8 cellular contexts compared by ENCODE assay signal in genomic region chr17:58351182-58351581, GRCh38. TPM values are rescaled to one million over a fixed set of nuclear protein-coding genes. Genes with fewer than 3 reads are reported as not detected.
DNase-seq lines count a peak whose midpoint lies in the region; ATAC-seq and TF ChIP-seq lines count a peak whose summit lies in the region.

No MANE protein-coding gene starts in this region.

- peak overlapping the region; percentile 85 for H3K27ac ChIP-seq in CD4-positive, alpha-beta T cell (ENCODE audit: low read depth, low read length)
- H3K27ac ChIP-seq in endodermal cell (ENCODE audit: low read depth, low read length) (no peak overlapping the region), neuronal stem cell (replicated peaks; ENCODE audit: low read length) (no peak overlapping the region)

- peak overlapping the region; percentile 98 for H3K27ac Mint-ChIP-seq in CD4-positive, alpha-beta T cell
- peak overlapping the region; percentile 99 for H3K27ac Mint-ChIP-seq in endodermal cell

- H3K4ac ChIP-seq in neuronal stem cell (ENCODE audit: low read length) = no peak overlapping the region

- H3K27me3 Mint-ChIP-seq in CD4-positive, alpha-beta T cell = no peaks in the 10 kb centered on the region
- H3K27me3 Mint-ChIP-seq in endodermal cell (ENCODE audit: insufficient read depth) = no peaks in the 10 kb centered on the region

- H3K79me1 ChIP-seq in neuronal stem cell (ENCODE audit: low read depth, low read length) = peaks cover 6% of the 10 kb centered on the region

- no peak overlapping the region for H2AFZ ChIP-seq in neuronal stem cell (ENCODE audit: low read length)

- no peak for DNase-seq in CD4-positive, alpha-beta T cell
- no peak for DNase-seq in NT2/D1 (ENCODE audit: low read depth, low spot score)
- DNase-seq in endodermal cell = no peak
- no peak for DNase-seq in neuronal stem cell (ENCODE audit: low spot score)
- no peak for DNase-seq in SK-N-DZ (ENCODE audit: low spot score)
- DNase-seq in GDM1 (lab: John Stamatoyannopoulos, UW) = no peak
- no peak for DNase-seq in SIG-M5 (lab: John Stamatoyannopoulos, UW)

- no peak overlapping the region for H4K8ac ChIP-seq in neuronal stem cell (ENCODE audit: low read depth, low read length)

- H3K36me3 ChIP-seq in NT2/D1 (ENCODE audit: insufficient read depth, insufficient read length, low read length) (peaks cover 67% of the 10 kb centered on the region), endodermal cell (ENCODE audit: control insufficient read depth, insufficient read depth, low read length) (peaks cover 38% of the 10 kb centered on the region), neuronal stem cell (replicated peaks in 1 of 2; ENCODE audit: control insufficient read depth in 2 of 2, insufficient read depth in 2 of 2, low read length in 2 of 2) (peaks cover 22 to 43% of the 10 kb centered on the region in 2 donors)

- no peak overlapping the region for H3K18ac ChIP-seq in neuronal stem cell (ENCODE audit: low read length)

- no peak for ATAC-seq in CD4-positive, alpha-beta T cell (ENCODE audit: poor library complexity)
- ATAC-seq in GM21423 (IDR thresholded peaks at IDR 0.05; ENCODE audit: unreplicated experiment) = no peak

- no peak overlapping the region for H2BK5ac ChIP-seq in neuronal stem cell (ENCODE audit: low read length)

- CTCF ChIA-PET in CD4-positive, alpha-beta T cell (lab: Charles Lee) = interaction anchor here (0.7 to 5.3 kb wide), 8 partner anchors 10 to 360 kb away, joined by 3 to 47 read pairs (median 6); partner anchors contain the start of genes RNF43 and TSPOAP1

- H3K4me3 ChIP-seq in NT2/D1 (ENCODE audit: insufficient read length, low read depth) (peak overlapping the region; percentile 99), endodermal cell (ENCODE audit: low read length) (peak overlapping the region; percentile 88), neuronal stem cell (ENCODE audit: low read length in 2 of 2) (peak overlapping the region; percentile 90 to 95)

- no peak overlapping the region for H3K14ac ChIP-seq in neuronal stem cell (ENCODE audit: low read length)

- no peaks in the 10 kb centered on the region for H3K9me3 Mint-ChIP-seq in CD4-positive, alpha-beta T cell
- no peaks in the 10 kb centered on the region for H3K9me3 Mint-ChIP-seq in endodermal cell

- no peak overlapping the region for H4K91ac ChIP-seq in neuronal stem cell (ENCODE audit: low read depth, low read length, poor library complexity)

- H2BK120ac ChIP-seq in neuronal stem cell (ENCODE audit: low read depth, low read length) = no peak overlapping the region

- no peaks in the 10 kb centered on the region for H3K27me3 ChIP-seq in CD4-positive, alpha-beta T cell (ENCODE audit: control insufficient read depth, insufficient read depth, low read length)
- H3K27me3 ChIP-seq in NT2/D1 (ENCODE audit: insufficient read depth, insufficient read length) = no peaks in the 10 kb centered on the region
- H3K27me3 ChIP-seq in endodermal cell (ENCODE audit: control insufficient read depth, insufficient read depth, low read length, poor library complexity, severe bottlenecking) = no peaks in the 10 kb centered on the region
- no peaks in the 10 kb centered on the region for H3K27me3 ChIP-seq in neuronal stem cell (ENCODE audit: control insufficient read depth in 3 of 3, insufficient read depth in 3 of 3, low read depth in 1 of 3, low read length in 3 of 3)

- H3K9ac ChIP-seq in NT2/D1 (ENCODE audit: insufficient read length, low read depth) = peak overlapping the region; percentile 97
- peak overlapping the region; percentile 79 for H3K9ac ChIP-seq in endodermal cell (ENCODE audit: extremely low read depth, low read length, poor library complexity, severe bottlenecking)
- H3K9ac ChIP-seq in neuronal stem cell (ENCODE audit: low read depth, low read length, poor library complexity) = no peak overlapping the region

- 20 to 72% methylated on average over 1 to 3 of the region's 4 CpGs for WGBS in endodermal cell (ENCODE audit: insufficient coverage in 1 of 2, insufficient read length in 1 of 2), 2 experiments
- WGBS in neuronal stem cell (ENCODE audit: extremely low coverage in 2 of 2, insufficient read length in 2 of 2, insufficient replicate concordance in 1 of 2), 2 donors = no CpG with 5 or more reads among the region's 4 CpGs

- no peak overlapping the region for H3K23ac ChIP-seq in neuronal stem cell (ENCODE audit: low read depth, low read length, poor library complexity)

- H2BK15ac ChIP-seq in neuronal stem cell (ENCODE audit: low read length) = no peak overlapping the region

- TF ChIP-seq CTCF in CD4-positive, alpha-beta T cell (IDR thresholded peaks at IDR 0.05) = no peak
- no peak for TF ChIP-seq CTCF in endodermal cell (conservative IDR thresholded peaks at IDR 0.05)

- intact Hi-C loops in CD4-positive, alpha-beta T cell (cut with DNase I, micrococcal nuclease) = loop anchor here in 1 of 2 experiments (5.0 kb wide), 1 partner anchor 364 kb away; the partner anchor contains the start of gene VEZF1

- POLR2A ChIA-PET in CD4-positive, alpha-beta T cell (lab: Charles Lee) = interaction anchor here (0.6 to 16.0 kb wide), 7 partner anchors 14 to 1543 kb away, joined by 3 to 508 read pairs (median 51); partner anchors contain the start of genes RNF43 and TSPOAP1

- H3K9me3 ChIP-seq in CD4-positive, alpha-beta T cell (ENCODE audit: control insufficient read depth, low read length) = no peaks in the 10 kb centered on the region
- H3K9me3 ChIP-seq in NT2/D1 (ENCODE audit: insufficient read depth, low read length) (no peaks in the 10 kb centered on the region), endodermal cell (ENCODE audit: control insufficient read depth, low read length) (no peaks in the 10 kb centered on the region), neuronal stem cell (replicated peaks in 1 of 2; ENCODE audit: control insufficient read depth in 2 of 2, insufficient read depth in 1 of 2, low read depth in 1 of 2, low read length in 2 of 2) (no peaks in the 10 kb centered on the region)

- H3K4me2 ChIP-seq in neuronal stem cell (ENCODE audit: insufficient read depth, low read length, poor library complexity, severe bottlenecking) = peak overlapping the region; percentile 94

- no peak overlapping the region for H2BK12ac ChIP-seq in neuronal stem cell (ENCODE audit: low read length)

- no peak overlapping the region for H2AK5ac ChIP-seq in neuronal stem cell (ENCODE audit: low read depth, low read length)

- peak overlapping the region; percentile 99 for H3K4me3 Mint-ChIP-seq in CD4-positive, alpha-beta T cell
- H3K4me3 Mint-ChIP-seq in endodermal cell = peak overlapping the region; percentile 99

- H3K4me1 Mint-ChIP-seq in CD4-positive, alpha-beta T cell (ENCODE audit: low read depth) = peaks cover 67% of the 10 kb centered on the region
- H3K4me1 Mint-ChIP-seq in endodermal cell = peaks cover 8% of the 10 kb centered on the region

- H3K36me3 Mint-ChIP-seq in CD4-positive, alpha-beta T cell (ENCODE audit: low read depth) = peaks cover 64% of the 10 kb centered on the region
- H3K36me3 Mint-ChIP-seq in endodermal cell (ENCODE audit: low read depth) = peaks cover 40% of the 10 kb centered on the region

- H3K4me1 ChIP-seq in NT2/D1 (ENCODE audit: insufficient read depth, insufficient read length) (no peaks in the 10 kb centered on the region), endodermal cell (ENCODE audit: control insufficient read depth, insufficient read depth, low read length) (no peaks in the 10 kb centered on the region), neuronal stem cell (ENCODE audit: control insufficient read depth in 2 of 2, insufficient read depth in 1 of 2, low read depth in 1 of 2, low read length in 2 of 2) (peaks cover 10% of the 10 kb centered on the region in 2 donors)

RNA-seq across cellular contexts. Expression of gene SUPT4H1, which starts 0.8 kb away (rescaled TPM):
- total RNA-seq in CD4-positive, alpha-beta T cell = 10 to 100 TPM; 46.5 to 47.0 TPM
- total RNA-seq in endodermal cell = 10 to 100 TPM; 97.2 to 98.8 TPM
- 87.0 TPM for polyA plus RNA-seq in endodermal cell (2013, experiment 1 of 2)
- 73.6 TPM for polyA plus RNA-seq in endodermal cell (2013, experiment 2 of 2)
- 75.6 TPM for polyA plus RNA-seq in neuronal stem cell (2013, experiment 1 of 2)
- polyA plus RNA-seq in neuronal stem cell (2013, experiment 2 of 2) = 76.4 TPM
- polyA plus RNA-seq in SK-N-DZ (2014; cell fraction: cytosol; rRNA removed) = 215 and 376 TPM in 2 replicates
- 80.2 and 156 TPM in 2 replicates for polyA plus RNA-seq in SK-N-DZ (2014; cell fraction: nucleus; rRNA removed)

RNA-seq across cellular contexts. Expression of gene TSPOAP1, which starts 22.6 kb away (rescaled TPM):
- total RNA-seq in CD4-positive, alpha-beta T cell = 10 to 100 TPM; 17.8 to 19.5 TPM
- total RNA-seq in endodermal cell = 10 to 100 TPM; 31.3 to 36.8 TPM
- 24.0 TPM for polyA plus RNA-seq in endodermal cell (2013, experiment 1 of 2)
- 22.4 TPM for polyA plus RNA-seq in endodermal cell (2013, experiment 2 of 2)
- 26.2 TPM for polyA plus RNA-seq in neuronal stem cell (2013, experiment 1 of 2)
- polyA plus RNA-seq in neuronal stem cell (2013, experiment 2 of 2) = 25.2 TPM
- polyA plus RNA-seq in SK-N-DZ (2014; cell fraction: cytosol; rRNA removed) = 11.4 and 23.2 TPM in 2 replicates
- 65.5 and 69.6 TPM in 2 replicates for polyA plus RNA-seq in SK-N-DZ (2014; cell fraction: nucleus; rRNA removed)
